ENCODE assay signal across 8 cellular contexts in the genomic region with DNA sequence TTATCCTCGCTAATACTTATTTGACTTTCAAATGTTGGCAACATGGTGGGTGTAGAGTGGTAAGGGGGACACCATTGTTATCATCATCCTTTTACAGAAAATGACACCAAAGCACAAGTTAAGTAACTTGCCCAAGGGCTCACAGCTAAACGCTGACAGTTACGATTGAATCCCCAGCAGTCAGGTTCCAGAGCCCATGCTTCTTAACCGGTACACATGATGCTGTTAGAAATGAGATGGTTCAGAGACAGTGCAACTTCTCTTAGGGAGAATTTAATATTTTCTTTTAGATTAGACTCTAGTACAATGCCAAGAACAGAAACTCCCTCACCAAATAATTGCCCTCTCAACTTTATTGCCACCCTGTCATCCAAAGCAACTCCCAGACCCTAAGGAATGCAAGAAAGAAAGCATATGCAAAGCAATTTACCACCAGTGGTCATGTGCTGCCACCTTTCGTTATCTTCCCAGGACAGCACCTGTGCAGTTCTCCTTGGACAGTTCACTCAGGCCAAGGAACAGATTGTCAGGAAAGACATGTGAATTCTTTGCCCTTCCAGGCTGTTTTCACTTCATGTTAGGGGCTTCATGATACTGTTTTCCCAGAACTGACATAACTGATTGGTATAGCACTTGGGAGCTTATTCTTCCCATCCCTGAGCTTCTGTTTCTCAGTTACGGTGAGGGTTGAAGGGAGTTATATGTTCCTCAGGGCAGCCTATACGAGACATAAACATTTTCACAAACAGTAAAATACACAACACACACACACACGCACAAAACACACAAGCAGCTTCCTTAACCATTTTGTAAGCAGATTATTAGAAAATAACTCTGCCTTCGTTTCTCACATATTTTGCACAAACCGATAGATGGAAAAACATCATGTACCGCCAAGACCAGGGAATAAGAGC. TPM values are rescaled to one million over a fixed set of nuclear protein-coding genes. Genes with fewer than 3 reads are reported as not detected.
DNase-seq lines count a peak whose midpoint lies in the region; ATAC-seq, FAIRE-seq and TF ChIP-seq lines count a peak whose summit lies in the region.

No MANE protein-coding gene starts in this region.

- no peak overlapping the region for H2BK20ac ChIP-seq in H9 (ENCODE audit: low read depth, low read length, poor library complexity, severe bottlenecking)

- H3K23ac ChIP-seq in H9 (ENCODE audit: insufficient read length, low read depth, low read length), result no peak overlapping the region

- TF ChIP-seq CTCF in H9 (conservative IDR thresholded peaks at IDR 0.05), result peak; percentile 83
- peak; percentile 76 for TF ChIP-seq CTCF in RWPE2 (IDR thresholded peaks at IDR 0.05; ENCODE audit: poor library complexity, severe bottlenecking)
- TF ChIP-seq CTCF in pancreas (IDR thresholded peaks at IDR 0.05), result peak; percentile 18 to 66 (median 44)

- H2BK12ac ChIP-seq in H9 (ENCODE audit: insufficient read length, low read depth, low read length), result no peak overlapping the region

- H3K27me3 Mint-ChIP-seq in H9 (ENCODE audit: low read depth), result peaks cover 3% of the 10 kb centered on the region; the same call in 1 of the 2 replicates
- no peaks in the 10 kb centered on the region for H3K27me3 Mint-ChIP-seq in activated T-helper 17 cell treated with anti-CD3 and anti-CD28 coated beads, Interleukin-2, amount 50 U/mL, for 72 hours

- no peak overlapping the region for H4K8ac ChIP-seq in H9 (replicated peaks; ENCODE audit: insufficient read length, low read depth, low read length)

- no peak overlapping the region for H3K18ac ChIP-seq in H9 (ENCODE audit: insufficient read length, low read depth, low read length)

- H3T11ph ChIP-seq in H9 (ENCODE audit: low read length), result no peak overlapping the region

- no peaks in the 10 kb centered on the region for H3K9me3 Mint-ChIP-seq in H9
- no peaks in the 10 kb centered on the region for H3K9me3 Mint-ChIP-seq in activated T-helper 17 cell treated with anti-CD3 and anti-CD28 coated beads, Interleukin-2, amount 50 U/mL, for 72 hours

- no CpG with 5 or more reads among the region's 11 CpGs for WGBS in H9 (ENCODE audit: extremely low coverage, insufficient read length, low lambda C conversion rate)
- 62% methylated on average over 11 of the region's 11 CpGs for WGBS in pancreas, 2 donors

- H3K27ac Mint-ChIP-seq in H9, result no peak overlapping the region; a peak in 2 of 7 replicates
- no peak overlapping the region for H3K27ac Mint-ChIP-seq in activated T-helper 17 cell treated with anti-CD3 and anti-CD28 coated beads, Interleukin-2, amount 50 U/mL, for 72 hours

- no peaks in the 10 kb centered on the region for H3K79me1 ChIP-seq in H9 (ENCODE audit: insufficient read depth, low read depth, low read length, poor library complexity, severe bottlenecking)

- H3K36me3 ChIP-seq in RWPE2 (ENCODE audit: low read depth), result no peaks in the 10 kb centered on the region
- no peaks in the 10 kb centered on the region for H3K36me3 ChIP-seq in pancreas

- no peak overlapping the region for H2BK5ac ChIP-seq in H9 (ENCODE audit: insufficient read length, low read length)

- intact Hi-C loops in pancreas (cut with DNase I), result loop anchor here in 2 of 3 donors (5.0 kb wide), 1 partner anchor 61 kb away; no protein-coding TSS in a partner anchor

- no peak overlapping the region for H4K5ac ChIP-seq in H9 (ENCODE audit: insufficient read length, low read depth, low read length)

- no peaks in the 10 kb centered on the region for H4K20me1 ChIP-seq in H9 (ENCODE audit: control insufficient read depth, insufficient read depth, insufficient read length)

- no peak for FAIRE-seq in pancreas (lab: Jason Lieb, UNC)

- H2AFZ ChIP-seq in H9 (ENCODE audit: low read length), result no peak overlapping the region

- H3K4me3 Mint-ChIP-seq in H9, result no peak overlapping the region
- no peak overlapping the region for H3K4me3 Mint-ChIP-seq in activated T-helper 17 cell treated with anti-CD3 and anti-CD28 coated beads, Interleukin-2, amount 50 U/mL, for 72 hours

- no peak overlapping the region for H2BK120ac ChIP-seq in H9 (ENCODE audit: low read depth, low read length, poor library complexity, severe bottlenecking)

- no peak overlapping the region for H3K14ac ChIP-seq in H9 (ENCODE audit: insufficient read depth, low read length)

- no peak overlapping the region for H3K4me3 ChIP-seq in RWPE2 (ENCODE audit: severe bottlenecking)
- H3K4me3 ChIP-seq in pancreas, result no peak overlapping the region

- no peaks in the 10 kb centered on the region for H3K36me3 Mint-ChIP-seq in H9 (ENCODE audit: insufficient read depth in 1 of 3, low read depth in 3 of 3)
- H3K36me3 Mint-ChIP-seq in activated T-helper 17 cell treated with anti-CD3 and anti-CD28 coated beads, Interleukin-2, amount 50 U/mL, for 72 hours (ENCODE audit: low read depth), result no peaks in the 10 kb centered on the region

- H4K91ac ChIP-seq in H9 (ENCODE audit: insufficient read length, low read depth, low read length), result no peak overlapping the region

- H2AK5ac ChIP-seq in H9 (ENCODE audit: insufficient read length, low read length), result no peak overlapping the region

- H3K4me1 Mint-ChIP-seq in H9, result peaks cover 13 to 14% of the 10 kb centered on the region in 2 experiments
- H3K4me1 Mint-ChIP-seq in activated T-helper 17 cell treated with anti-CD3 and anti-CD28 coated beads, Interleukin-2, amount 50 U/mL, for 72 hours, result peaks cover 36% of the 10 kb centered on the region

- H3K4ac ChIP-seq in H9 (ENCODE audit: low read depth, low read length), result no peak overlapping the region

- no peaks in the 10 kb centered on the region for H3K27me3 ChIP-seq in H9 (ENCODE audit: insufficient read depth, low read length)
- no peaks in the 10 kb centered on the region for H3K27me3 ChIP-seq in RWPE2 (ENCODE audit: insufficient read depth, poor library complexity, severe bottlenecking)
- no peaks in the 10 kb centered on the region for H3K27me3 ChIP-seq in pancreas

- H3K9me3 ChIP-seq in H9 (ENCODE audit: control insufficient read depth, low read depth, low read length) (no peaks in the 10 kb centered on the region), RWPE2 (ENCODE audit: severe bottlenecking) (no peaks in the 10 kb centered on the region), pancreas (no peaks in the 10 kb centered on the region)

- H3K23me2 ChIP-seq in H9 (ENCODE audit: insufficient read length, low read depth, low read length, poor library complexity, severe bottlenecking), result no peaks in the 10 kb centered on the region

- no peak overlapping the region for H3K9ac ChIP-seq in H9 (ENCODE audit: extremely low read depth, insufficient read length, low read length)

- H3K79me2 ChIP-seq in H9 (ENCODE audit: insufficient read depth, low read length), result no peaks in the 10 kb centered on the region

- DNase-seq in DMS114 treated with DMSO at 0.1 percent for 48 hours (lab: John Stamatoyannopoulos, UW; ENCODE audit: unreplicated experiment) (peak; percentile 45), H9 (peak; percentile 69), RWPE2 (ENCODE audit: low spot score) (no peak), pancreas (peak in 3 of 6 donors; percentile 42 to 51 (median 44)), GM19238 (ENCODE audit: insufficient read length, low spot score) (no peak)
- DNase-seq in effector CD4-positive, alpha-beta T cell, result peak; percentile 26

- peak; percentile 88 for ATAC-seq in RWPE2 (ENCODE audit: low read depth)
- peak; percentile 68 to 91 (median 78) for ATAC-seq in pancreas
- no peak for ATAC-seq in activated T-helper 17 cell treated with anti-CD3 and anti-CD28 coated beads, Interleukin-2, amount 50 U/mL, for 72 hours (replicated peaks)
- no peak for ATAC-seq in HG02885 (IDR thresholded peaks at IDR 0.05; ENCODE audit: poor library complexity, unreplicated experiment)

- H3K56ac ChIP-seq in H9 (ENCODE audit: insufficient read length, low read depth, low read length), result no peak overlapping the region

- H3K4me1 ChIP-seq in H9 (ENCODE audit: insufficient read depth, low read length) (peaks cover 3% of the 10 kb centered on the region; the same call in 1 of the 2 replicates), RWPE2 (ENCODE audit: insufficient read depth, poor library complexity, severe bottlenecking) (no peaks in the 10 kb centered on the region), pancreas (no peaks in the 10 kb centered on the region)

- no peak overlapping the region for H3K4me2 ChIP-seq in H9 (ENCODE audit: insufficient read depth, insufficient read length, low read length)

- H3K27ac ChIP-seq in H9 (ENCODE audit: insufficient read length, low read depth, low read length), result no peak overlapping the region
- H3K27ac ChIP-seq in RWPE2 (ENCODE audit: poor library complexity, severe bottlenecking), result no peak overlapping the region
- H3K27ac ChIP-seq in pancreas, result no peak overlapping the region

- no peak overlapping the region for H2BK15ac ChIP-seq in H9 (ENCODE audit: low read depth, low read length)

RNA-seq across cellular contexts. Expression of a gene that starts 5.1 kb away (rescaled TPM):
- total RNA-seq in H9 (2021), result 6.6 and 7.5 TPM in 2 replicates
- 10 to 100 TPM in 4 of 6 donors, 1 to 10 TPM in 2; 6.8 to 72.9 (median 17.0) TPM for total RNA-seq in pancreas
- 10 to 100 TPM; 25.0 to 34.0 TPM for polyA plus RNA-seq in pancreas
- total RNA-seq in activated T-helper 17 cell treated with anti-CD3 and anti-CD28 coated beads, Interleukin-2, amount 50 U/mL, for 72 hours, result 10 to 100 TPM; 22.4 to 53.8 TPM

RNA-seq across cellular contexts. Expression of a gene that starts 7.0 kb away (rescaled TPM):
- total RNA-seq in H9 (2021) (1.5 and 1.7 TPM in 2 replicates), pancreas (10 to 100 TPM in 2 of 6 donors, 1 to 10 TPM in 4; 1.9 to 42.6 (median 4.3) TPM)
- 1 to 10 TPM; 2.7 to 6.2 TPM for polyA plus RNA-seq in pancreas
- total RNA-seq in activated T-helper 17 cell treated with anti-CD3 and anti-CD28 coated beads, Interleukin-2, amount 50 U/mL, for 72 hours, result 10 to 100 TPM in 1 of 2 donors, 1 to 10 TPM in 1; 2.7 to 17.7 TPM

RNA-seq across cellular contexts. Expression of a gene that starts 20.6 kb away (rescaled TPM):
- 244 and 252 TPM in 2 replicates for total RNA-seq in H9 (2021)
- total RNA-seq in pancreas, result 10 to 100 TPM; 50.5 to 98.4 (median 80.2) TPM
- polyA plus RNA-seq in pancreas, result 100 to 1,000 TPM in 1 of 2 donors, 10 to 100 TPM in 1; 94.3 to 128 TPM
- total RNA-seq in activated T-helper 17 cell treated with anti-CD3 and anti-CD28 coated beads, Interleukin-2, amount 50 U/mL, for 72 hours, result 100 to 1,000 TPM; 229 to 281 TPM

Comparison
In these comparisons a context has a peak if more than half of its experiments do, and no peak if none do; other contexts are left out.
1. DNase-seq: peak in DMS114 treated with DMSO at 0.1 percent for 48 hours (single experiment), H9 (single experiment) and effector CD4-positive, alpha-beta T cell (single experiment); none in RWPE2 (single experiment) and GM19238 (single experiment).
2. ATAC-seq: peak in RWPE2 (single experiment) and pancreas (4 of 4); none in activated T-helper 17 cell treated with anti-CD3 and anti-CD28 coated beads, Interleukin-2, amount 50 U/mL, for 72 hours (single experiment) and HG02885 (single experiment).
3. Peak in every context shown above with its lines, with median percentiles within 50 percentile points of each other: CTCF ChIP-seq.